Comparison of ENCODE assay signal across 8 cellular contexts in genomic region chr7:361182-361581, GRCh38.
A peak's percentile ranks its signal among the peaks of the same experiment; 100 is the strongest.
DNase-seq lines count a peak whose midpoint lies in the region; ATAC-seq, FAIRE-seq and TF ChIP-seq lines count a peak whose summit lies in the region.
"Not testable (repeated sequence)": the region's sequence is repeated elsewhere in the genome, so short reads cannot be mapped to it uniquely, and the experiment has no call there.

No MANE protein-coding gene starts in this region.

- not testable (repeated sequence) for TF ChIP-seq RAD21 in K562 (CRISPR knock-in tag; conservative IDR thresholded peaks at IDR 0.05 in 1 of 2, IDR thresholded peaks at IDR 0.05 in 1 of 2)

- in situ Hi-C loops in K562 (cut with MboI): not testable (repeated sequence)

- H3K4me1 ChIP-seq in K562 (replicated peaks in 1 of 2; ENCODE audit: control insufficient read depth in 2 of 2, insufficient read depth in 2 of 2, low read length in 2 of 2): peaks cover 8 to 26% of the 10 kb centered on the region in 2 experiments
- not testable (repeated sequence) for H3K4me1 ChIP-seq in right cardiac atrium (ENCODE audit: control insufficient read depth, insufficient read depth, low read length); mucosa of descending colon (ENCODE audit: low read depth)
- H3K4me1 ChIP-seq in spleen: peaks cover 14 to 56% (median 41%) of the 10 kb centered on the region in 6 donors

- not testable (repeated sequence) for H2AFZ ChIP-seq in K562 (ENCODE audit: low read depth, low read length)

- not testable (repeated sequence) for TF ChIP-seq EP300 in K562 (IDR thresholded peaks at IDR 0.05; ENCODE audit: low read length)

- not testable (repeated sequence) for H3K9me1 ChIP-seq in K562 (ENCODE audit: control insufficient read depth, insufficient read depth, low read length)

- not testable (repeated sequence) for ATAC-seq in CD4-positive, alpha-beta T cell (ENCODE audit: poor library complexity); K562; right cardiac atrium; mucosa of descending colon

- H3K27me3 Mint-ChIP-seq in CD4-positive, alpha-beta T cell; T-helper 2 cell treated with Interferon-gamma antibody and Interleukin-4, amounts not matched to agents 5 μg/mL and 100 μg/mL, for 36 hours (ENCODE audit: low read depth): not testable (repeated sequence)
- peaks cover 59% of the 10 kb centered on the region for H3K27me3 Mint-ChIP-seq in nephron (ENCODE audit: low read depth)

- not testable (repeated sequence) for H3K9me3 Mint-ChIP-seq in CD4-positive, alpha-beta T cell; nephron
- H3K9me3 Mint-ChIP-seq in T-helper 2 cell treated with Interferon-gamma antibody and Interleukin-4, amounts not matched to agents 5 μg/mL and 100 μg/mL, for 36 hours: peaks cover 11% of the 10 kb centered on the region

- H3K79me2 ChIP-seq in K562 (ENCODE audit: control insufficient read depth, insufficient read depth, low read length): not testable (repeated sequence)

- WGBS in K562 (ENCODE audit: insufficient coverage, low coverage, missing lambda C conversion rate): 14% methylated on average over 12 of the region's 20 CpGs
- 74% methylated on average over 12 of the region's 20 CpGs for WGBS in right cardiac atrium
- 72 to 83% (median 76%) methylated on average over 12 to 20 of the region's 20 CpGs for WGBS in spleen, 5 donors

- BruUV-seq in K562 (replicated peaks; lab: Mats Ljungman, UMichigan): not testable (repeated sequence)

- POLR2A ChIA-PET in CD4-positive, alpha-beta T cell (lab: Charles Lee): interaction anchor here (2.2 to 3.5 kb wide), 3 partner anchors 9 to 243 kb away, joined by 8 to 80 read pairs (median 17); no protein-coding TSS in a partner anchor
- POLR2A ChIA-PET in K562 (lab: Yijun Ruan, JAX): interaction anchor here (1.0 kb wide), 1 partner anchor 14 kb away, joined by 3 read pairs; no protein-coding TSS in a partner anchor

- peaks cover 65% of the 10 kb centered on the region for H3K4me1 Mint-ChIP-seq in CD4-positive, alpha-beta T cell (ENCODE audit: low read depth)
- peaks cover 34% of the 10 kb centered on the region for H3K4me1 Mint-ChIP-seq in T-helper 2 cell treated with Interferon-gamma antibody and Interleukin-4, amounts not matched to agents 5 μg/mL and 100 μg/mL, for 36 hours (ENCODE audit: low read depth)
- peaks cover 37% of the 10 kb centered on the region for H3K4me1 Mint-ChIP-seq in nephron

- not testable (repeated sequence) for H3K27me3 ChIP-seq in CD4-positive, alpha-beta T cell (ENCODE audit: control insufficient read depth, insufficient read depth, low read length); right cardiac atrium (ENCODE audit: control insufficient read depth, insufficient read depth)
- peaks cover 41 to 86% of the 10 kb centered on the region in 2 experiments for H3K27me3 ChIP-seq in K562 (ENCODE audit: control insufficient read depth in 2 of 2, insufficient read depth in 2 of 2, low read length in 2 of 2)
- H3K27me3 ChIP-seq in spleen (replicated peaks in 1 of 7): peaks cover 0 to 54% (median 5%) of the 10 kb centered on the region in 7 donors

- intact Hi-C loops in CD4-positive, alpha-beta T cell (cut with DNase I, micrococcal nuclease): loop anchor here in 1 of 2 experiments (5.0 kb wide), 1 partner anchor 261 kb away; no protein-coding TSS in a partner anchor
- intact Hi-C loops in K562 (cut with micrococcal nuclease); right cardiac atrium (cut with DNase I); mucosa of descending colon (cut with DNase I, micrococcal nuclease); spleen (cut with DNase I; ENCODE audit: low total_unique reads): not testable (repeated sequence)

- TF ChIP-seq POLR2A in K562 (conservative IDR thresholded peaks at IDR 0.05); spleen (IDR thresholded peaks at IDR 0.05): not testable (repeated sequence)

- DNase-seq in CD4-positive, alpha-beta T cell: peak in 1 of 10 experiments; percentile 3
- DNase-seq in T-helper 2 cell treated with Interferon-gamma antibody and Interleukin-4, amounts not matched to agents 5 μg/mL and 100 μg/mL, for 36 hours (ENCODE audit: low spot score); K562 (ENCODE audit: extremely low read depth in 1 of 4, low spot score in 3 of 4): not testable (repeated sequence)
- DNase-seq in activated effector memory CD4-positive, alpha-beta T cell treated with anti-CD3 and anti-CD28 coated beads, Interleukin-2, amount 50 U/mL, for 16 hours: peak; percentile 49
- DNase-seq in right cardiac atrium (peak in 2 of 3 donors; percentile 7 to 10), mucosa of descending colon (peak in 2 of 3 donors; percentile 36 to 39), spleen (peak; percentile 64)

- H3K4me3 ChIP-seq in K562; right cardiac atrium (ENCODE audit: low read length); mucosa of descending colon; spleen: not testable (repeated sequence)

- not testable (repeated sequence) for H3K4me2 ChIP-seq in K562 (ENCODE audit: insufficient read depth, low read length)

- CTCF ChIA-PET in CD4-positive, alpha-beta T cell (lab: Charles Lee); K562 (lab: Yijun Ruan, JAX; ENCODE audit: low intra/inter-chr PET ratio): not testable (repeated sequence)

- H3K36me3 Mint-ChIP-seq in CD4-positive, alpha-beta T cell (ENCODE audit: low read depth); T-helper 2 cell treated with Interferon-gamma antibody and Interleukin-4, amounts not matched to agents 5 μg/mL and 100 μg/mL, for 36 hours (ENCODE audit: low read depth); nephron (ENCODE audit: low read depth): not testable (repeated sequence)

- FAIRE-seq in K562 (lab: Jason Lieb, UNC): not testable (repeated sequence)

- not testable (repeated sequence) for H3K36me3 ChIP-seq in K562 (ENCODE audit: control insufficient read depth, insufficient read depth, low read length); mucosa of descending colon (ENCODE audit: low read depth); spleen

- H4K20me1 ChIP-seq in K562 (replicated peaks; ENCODE audit: control insufficient read depth, insufficient read depth, low read length): not testable (repeated sequence)

- H3K27ac ChIP-seq in CD4-positive, alpha-beta T cell (ENCODE audit: low read depth, low read length); K562 (ENCODE audit: extremely low read depth, low read depth, low read length); right cardiac atrium (ENCODE audit: low read length); spleen: not testable (repeated sequence)

- peak overlapping the region; percentile 95 for H3K27ac Mint-ChIP-seq in CD4-positive, alpha-beta T cell
- peak overlapping the region; percentile 26 for H3K27ac Mint-ChIP-seq in T-helper 2 cell treated with Interferon-gamma antibody and Interleukin-4, amounts not matched to agents 5 μg/mL and 100 μg/mL, for 36 hours
- H3K27ac Mint-ChIP-seq in nephron: peak overlapping the region in 2 of 3 experiments; percentile 23 to 65

- not testable (repeated sequence) for H3K9me3 ChIP-seq in CD4-positive, alpha-beta T cell (ENCODE audit: control insufficient read depth, low read length); K562 (replicated peaks; ENCODE audit: control insufficient read depth, insufficient read depth, low read depth, low read length); right cardiac atrium (ENCODE audit: control insufficient read depth, low read length); mucosa of descending colon
- peaks cover 0 to 12% (median 9%) of the 10 kb centered on the region in 8 donors for H3K9me3 ChIP-seq in spleen

- TF ChIP-seq CTCF in CD4-positive, alpha-beta T cell (IDR thresholded peaks at IDR 0.05); K562 (IDR thresholded peaks at IDR 0.05 in 2 of 3, conservative IDR thresholded peaks at IDR 0.05 in 1 of 3; ENCODE audit: insufficient read depth in 2 of 3, low read depth in 1 of 3, low read length in 3 of 3); mucosa of descending colon (IDR thresholded peaks at IDR 0.05); nephron (IDR thresholded peaks at IDR 0.05; ENCODE audit: unreplicated experiment in 3 of 3); spleen (IDR thresholded peaks at IDR 0.05 in 8 of 11, conservative IDR thresholded peaks at IDR 0.05 in 3 of 11): not testable (repeated sequence)

- not testable (repeated sequence) for H3K4me3 Mint-ChIP-seq in CD4-positive, alpha-beta T cell; T-helper 2 cell treated with Interferon-gamma antibody and Interleukin-4, amounts not matched to agents 5 μg/mL and 100 μg/mL, for 36 hours
- H3K4me3 Mint-ChIP-seq in nephron: peak overlapping the region in 2 of 3 experiments; percentile 38 to 53

- H3K9ac ChIP-seq in K562 (ENCODE audit: insufficient read depth in 1 of 2, low read depth in 2 of 2, low read length in 2 of 2): not testable (repeated sequence)

TF ChIP-seq in K562, 482 proteins besides CTCF, POLR2A, EP300 and RAD21:
- 0 out of 2 replicates have a peak, but pooled peaks have one; percentile 69 for TF ChIP-seq ZBED1 (IDR thresholded peaks at IDR 0.05)

Comparison
In these comparisons a context has a peak if more than half of its experiments do, and no peak if none do; other contexts are left out.
1. H3K27ac Mint-ChIP-seq: peak in every context shown above with its lines; median percentile 95 in CD4-positive, alpha-beta T cell; 44 in nephron; 26 in T-helper 2 cell treated with Interferon-gamma antibody and Interleukin-4, amounts not matched to agents 5 μg/mL and 100 μg/mL, for 36 hours.